Comparison of ENCODE assay signal across 1 cellular context in the genomic region with DNA sequence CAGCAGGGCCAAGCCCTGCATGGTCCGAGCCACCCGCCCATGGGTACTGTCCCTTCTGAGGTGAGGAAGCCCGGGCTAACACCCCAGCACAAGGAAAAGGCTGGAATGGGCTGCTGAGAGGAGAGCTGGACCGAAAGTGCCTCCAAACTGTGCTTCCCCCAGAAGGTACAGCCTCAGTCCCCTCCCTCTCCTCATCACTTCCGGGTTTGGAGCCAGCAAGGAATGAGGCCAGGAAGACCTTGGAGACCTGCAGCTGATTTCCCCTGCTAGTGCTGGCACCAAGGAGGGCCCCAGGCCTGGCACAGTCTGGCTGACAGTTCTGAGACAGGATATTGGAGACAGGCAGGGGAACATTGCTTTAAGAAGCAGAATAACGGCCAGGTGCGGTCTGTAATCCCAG. TPM values are rescaled to one million over a fixed set of nuclear protein-coding genes. Genes with fewer than 3 reads are reported as not detected.
"Had no signal": no experiment of that assay in that cellular context is flagged by ENCODE, and none has a peak within 500 bp of the region (broad histone marks: within the 10 kb centered on the region; RNA-seq: fewer than 3 reads in every experiment).

No MANE protein-coding gene starts in this region.

RNA-seq across cellular contexts. Expression of gene TMEM191C, which starts 31.3 kb away (rescaled TPM):
- total RNA-seq: ascending aorta had no signal

RNA-seq across cellular contexts. Expression of gene RIMBP3C, which starts 52.8 kb away (rescaled TPM):
- total RNA-seq: ascending aorta had no signal
